ENCODE assay signal across 23 cellular contexts in the genomic region with DNA sequence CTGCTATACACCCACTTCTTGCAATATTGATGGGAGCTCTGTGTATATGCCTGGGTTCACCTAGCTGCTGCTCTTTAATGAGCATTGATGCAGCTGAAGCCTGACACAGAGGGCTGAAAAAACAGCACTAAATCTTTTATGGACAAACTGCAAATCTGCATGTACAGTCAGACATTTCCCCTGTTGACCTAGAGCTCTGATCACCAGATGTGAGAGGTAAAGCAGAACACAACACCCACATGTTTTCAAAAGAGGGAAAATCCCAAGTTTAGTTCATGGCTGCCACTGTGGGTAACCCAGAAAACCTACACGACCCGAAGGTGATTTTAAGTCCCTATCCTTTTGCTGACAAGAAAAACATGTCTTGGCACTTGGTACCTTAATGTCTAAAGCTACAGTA.
"Had no signal": no experiment of that assay in that cellular context is flagged by ENCODE, and none has a peak within 500 bp of the region (broad histone marks: within the 10 kb centered on the region; RNA-seq: fewer than 3 reads in every experiment).

No MANE protein-coding gene starts in this region.

- ATAC-seq: activated CD8-positive, alpha-beta T cell treated with anti-CD3 and anti-CD28 coated beads, Interleukin-2, amount 10 ng/mL, durations not matched to agents 7 days and 5 days had no signal

- H3K27ac ChIP-seq: adrenal gland, Peyer's patch, RWPE1, SJCRH30, WERI-Rb-1 had no signal

- H3K9me3 ChIP-seq: adrenal gland, Peyer's patch, SJCRH30, SK-N-SH had no signal

- DNase-seq: activated CD4-positive, alpha-beta T cell treated with anti-CD3 and anti-CD28 coated beads for 4 hours; activated CD4-positive, alpha-beta T cell treated with anti-CD3 and anti-CD28 coated beads, Interleukin-2, amount 50 U/mL, for 4 hours; activated CD8-positive, alpha-beta memory T cell treated with anti-CD3 and anti-CD28 coated beads, Interleukin-2, amount 50 U/mL, for 48 hours; activated CD8-positive, alpha-beta T cell treated with anti-CD3 and anti-CD28 coated beads, Interleukin-2, amount 10 ng/mL, durations not matched to agents 7 days and 5 days; activated naive CD4-positive, alpha-beta T cell treated with anti-CD3 and anti-CD28 coated beads, Interleukin-2, amount 50 U/mL, for 16 hours; activated naive CD8-positive, alpha-beta T cell treated with anti-CD3 and anti-CD28 coated beads, Interleukin-2, amount 10 ng/mL, durations not matched to agents 7 days and 5 days; activated T-cell treated with anti-CD3 and anti-CD28 coated beads, Interleukin-2, amount 50 U/mL, for 1 hour; adrenal gland; aorta; central memory CD4-positive, alpha-beta T cell; NCI-H1048; NCI-H1930; NCI-H2171; NCI-H226; NCI-H526; NCI-H82; Peyer's patch; Right ventricle myocardium superior; SJCRH30; SK-N-SH; T-helper 1 cell; WERI-Rb-1 had no signal

- H3K36me3 ChIP-seq: adrenal gland, Peyer's patch, SJCRH30, WERI-Rb-1 had no signal

- H3K4me2 ChIP-seq: SK-N-SH had no signal

- H3K27me3 ChIP-seq: adrenal gland, Peyer's patch, SJCRH30 had no signal

- H3K4me1 ChIP-seq: adrenal gland, Peyer's patch, SJCRH30 had no signal

- H3K4me3 ChIP-seq: adrenal gland, Peyer's patch, SJCRH30 had no signal

- H3K9ac ChIP-seq: SK-N-SH had no signal
